In genomic region chr22:49869091-49869830, GRCh38 we compare ENCODE assay signal across 19 cellular contexts. TPM values are rescaled to one million over a fixed set of nuclear protein-coding genes. Genes with fewer than 3 reads are reported as not detected.
DNase-seq lines count a peak whose midpoint lies in the region; ATAC-seq, FAIRE-seq and TF ChIP-seq lines count a peak whose summit lies in the region.
"Had no signal": no experiment of that assay in that cellular context is flagged by ENCODE, and none has a peak within 500 bp of the region (broad histone marks: within the 10 kb centered on the region; RNA-seq: fewer than 3 reads in every experiment).

No MANE protein-coding gene starts in this region.

- no peak overlapping the region for H3K4me3 ChIP-seq in naive thymus-derived CD4-positive, alpha-beta T cell (ENCODE audit: low read length)
- H3K4me3 ChIP-seq: tibial nerve had no signal

- H3K4me1 Mint-ChIP-seq in CD4-positive, alpha-beta T cell (ENCODE audit: low read depth), result peaks cover 74% of the 10 kb centered on the region
- H3K4me1 Mint-ChIP-seq in activated T-helper 17 cell treated with anti-CD3 and anti-CD28 coated beads, Interleukin-2, amount 50 U/mL, for 72 hours, result peaks cover 54% of the 10 kb centered on the region
- peaks cover 41 to 72% (median 64%) of the 10 kb centered on the region in 7 donors for H3K4me1 Mint-ChIP-seq in naive thymus-derived CD4-positive, alpha-beta T cell
- H3K4me1 Mint-ChIP-seq: nephron had no signal

- ATAC-seq in CD4-positive, alpha-beta T cell (ENCODE audit: poor library complexity), result no peak
- no peak for ATAC-seq in activated T-helper 17 cell treated with anti-CD3 and anti-CD28 coated beads, Interleukin-2, amount 50 U/mL, for 72 hours (replicated peaks)
- ATAC-seq in naive thymus-derived CD4-positive, alpha-beta T cell, result no peak
- ATAC-seq in GM19351 (IDR thresholded peaks at IDR 0.05; ENCODE audit: unreplicated experiment), result no peak
- ATAC-seq in HG02970 (IDR thresholded peaks at IDR 0.05; ENCODE audit: low FRiP score, unreplicated experiment), result no peak
- ATAC-seq in HG02885 (IDR thresholded peaks at IDR 0.05; ENCODE audit: poor library complexity, unreplicated experiment), result no peak
- ATAC-seq: left colon had no signal

- H3K4me1 ChIP-seq in naive thymus-derived CD4-positive, alpha-beta T cell (ENCODE audit: control insufficient read depth in 2 of 2, insufficient read depth in 2 of 2, low read length in 2 of 2), result peaks cover 6 to 48% of the 10 kb centered on the region in 2 donors
- H3K4me1 ChIP-seq: tibial nerve had no signal

- H3K4me3 Mint-ChIP-seq in CD4-positive, alpha-beta T cell, result peak overlapping the region; percentile 9
- peak overlapping the region; percentile 77 for H3K4me3 Mint-ChIP-seq in activated T-helper 17 cell treated with anti-CD3 and anti-CD28 coated beads, Interleukin-2, amount 50 U/mL, for 72 hours
- H3K4me3 Mint-ChIP-seq in naive thymus-derived CD4-positive, alpha-beta T cell, result peak overlapping the region in 7 of 10 donors; percentile 7 to 51 (median 23)
- H3K4me3 Mint-ChIP-seq: H9, nephron had no signal

- DNase-seq in CD4-positive, alpha-beta T cell, result no peak
- no peak for DNase-seq in GM19239 (ENCODE audit: insufficient read length, low spot score)
- no peak for DNase-seq in naive thymus-derived CD4-positive, alpha-beta T cell
- no peak for DNase-seq in DMS 273 (lab: John Stamatoyannopoulos, UW; ENCODE audit: unreplicated experiment)
- DNase-seq: activated CD4-positive, alpha-beta T cell treated with anti-CD3 and anti-CD28 coated beads for 48 hours; H9; left colon; mesenchymal stem cell; NCI-H1417; NCI-H526 treated with DMSO at 0.1 percent for 48 hours; stimulated activated CD4-positive, alpha-beta T cell treated with anti-CD3 and anti-CD28 coated beads, Interleukin-1b, Interleukin-23, amount 100 ng/mL, for 48 hours; stimulated activated naive CD4-positive, alpha-beta T cell treated with Interleukin-2 at 50 U/mL for 16 hours had no signal

- peak; percentile 21 for FAIRE-seq in GM19239 (lab: Jason Lieb, UNC)

- peaks cover 16% of the 10 kb centered on the region for H3K9me3 ChIP-seq in CD4-positive, alpha-beta T cell (ENCODE audit: control insufficient read depth, low read length)
- peaks cover 0 to 18% (median 0%) of the 10 kb centered on the region in 3 experiments for H3K9me3 ChIP-seq in naive thymus-derived CD4-positive, alpha-beta T cell (ENCODE audit: control insufficient read depth in 2 of 3, low read length in 3 of 3)

- intact Hi-C loops in CD4-positive, alpha-beta T cell (cut with DNase I, micrococcal nuclease), result no loop called here
- intact Hi-C loops in naive thymus-derived CD4-positive, alpha-beta T cell (cut with micrococcal nuclease), result loop anchor here in 1 of 2 donors (10.0 kb wide), 1 partner anchor 106 kb away; no protein-coding TSS in a partner anchor

- TF ChIP-seq CTCF in CD4-positive, alpha-beta T cell (IDR thresholded peaks at IDR 0.05), result no peak

- H3K27ac Mint-ChIP-seq in CD4-positive, alpha-beta T cell, result no peak overlapping the region
- H3K27ac Mint-ChIP-seq in activated T-helper 17 cell treated with anti-CD3 and anti-CD28 coated beads, Interleukin-2, amount 50 U/mL, for 72 hours, result peak overlapping the region; percentile 82
- peak overlapping the region in 7 of 9 donors; percentile 1 to 81 (median 73) for H3K27ac Mint-ChIP-seq in naive thymus-derived CD4-positive, alpha-beta T cell
- H3K27ac Mint-ChIP-seq: H9, nephron had no signal

- POLR2A ChIA-PET in CD4-positive, alpha-beta T cell (lab: Charles Lee), result interaction anchor here (2.4 kb wide), 1 partner anchor 14 kb away, joined by 12 read pairs; no protein-coding TSS in a partner anchor
- POLR2A ChIA-PET in naive thymus-derived CD4-positive, alpha-beta T cell (lab: Charles Lee), result interaction anchor here (0.6 to 0.9 kb wide), 2 partner anchors 11 to 341 kb away, joined by 3 read pairs; no protein-coding TSS in a partner anchor

- H3K36me3 Mint-ChIP-seq in CD4-positive, alpha-beta T cell (ENCODE audit: low read depth), result peaks cover 69% of the 10 kb centered on the region
- peaks cover 52% of the 10 kb centered on the region for H3K36me3 Mint-ChIP-seq in activated T-helper 17 cell treated with anti-CD3 and anti-CD28 coated beads, Interleukin-2, amount 50 U/mL, for 72 hours (ENCODE audit: low read depth)
- H3K36me3 Mint-ChIP-seq in naive thymus-derived CD4-positive, alpha-beta T cell, result peaks cover 16 to 72% (median 60%) of the 10 kb centered on the region in 5 donors

- H3K27me3 Mint-ChIP-seq in CD4-positive, alpha-beta T cell, result no peaks in the 10 kb centered on the region
- H3K27me3 Mint-ChIP-seq in activated T-helper 17 cell treated with anti-CD3 and anti-CD28 coated beads, Interleukin-2, amount 50 U/mL, for 72 hours, result no peaks in the 10 kb centered on the region
- H3K27me3 Mint-ChIP-seq in naive thymus-derived CD4-positive, alpha-beta T cell, result no peaks in the 10 kb centered on the region

- no peaks in the 10 kb centered on the region for H3K27me3 ChIP-seq in CD4-positive, alpha-beta T cell (ENCODE audit: control insufficient read depth, insufficient read depth, low read length)
- H3K27me3 ChIP-seq in naive thymus-derived CD4-positive, alpha-beta T cell (ENCODE audit: control insufficient read depth in 2 of 2, insufficient read depth in 2 of 2, low read length in 2 of 2), result no peaks in the 10 kb centered on the region
- H3K27me3 ChIP-seq: tibial nerve had no signal

- H3K9me3 Mint-ChIP-seq in CD4-positive, alpha-beta T cell, result peaks cover 5% of the 10 kb centered on the region
- no peaks in the 10 kb centered on the region for H3K9me3 Mint-ChIP-seq in activated T-helper 17 cell treated with anti-CD3 and anti-CD28 coated beads, Interleukin-2, amount 50 U/mL, for 72 hours
- H3K9me3 Mint-ChIP-seq in naive thymus-derived CD4-positive, alpha-beta T cell, result peaks cover 0 to 54% (median 26%) of the 10 kb centered on the region in 11 donors

- H3K27ac ChIP-seq in CD4-positive, alpha-beta T cell (ENCODE audit: low read depth, low read length), result no peak overlapping the region
- H3K27ac ChIP-seq in naive thymus-derived CD4-positive, alpha-beta T cell (ENCODE audit: low read depth, low read length), result no peak overlapping the region
- H3K27ac ChIP-seq: RWPE1, tibial nerve had no signal

- CTCF ChIA-PET in CD4-positive, alpha-beta T cell (lab: Charles Lee), result interaction anchor here (0.8 kb wide), 1 partner anchor 15 kb away, joined by 4 read pairs; no protein-coding TSS in a partner anchor
- CTCF ChIA-PET in naive thymus-derived CD4-positive, alpha-beta T cell (lab: Charles Lee), result no interaction called here

- no peaks in the 10 kb centered on the region for H3K36me3 ChIP-seq in naive thymus-derived CD4-positive, alpha-beta T cell (ENCODE audit: control insufficient read depth in 2 of 3, insufficient read depth in 3 of 3, low read length in 3 of 3)

RNA-seq across cellular contexts. Expression of gene ZBED4, which starts 15.6 kb away (rescaled TPM):
- total RNA-seq in CD4-positive, alpha-beta T cell, result 10 to 100 TPM; 14.8 to 15.0 TPM
- total RNA-seq in activated T-helper 17 cell treated with anti-CD3 and anti-CD28 coated beads, Interleukin-2, amount 50 U/mL, for 72 hours, result 10 to 100 TPM; 27.1 to 28.5 TPM
- 10 to 100 TPM; 13.6 to 20.1 (median 17.1) TPM for total RNA-seq in naive thymus-derived CD4-positive, alpha-beta T cell
- polyA plus RNA-seq in naive thymus-derived CD4-positive, alpha-beta T cell, result 10 to 100 TPM in 1 of 2 donors, 1 to 10 TPM in 1; 6.0 to 10.6 TPM

RNA-seq across cellular contexts. Expression of gene BRD1, which starts 41.6 kb away (rescaled TPM):
- 100 to 1,000 TPM; 129 to 130 TPM for total RNA-seq in CD4-positive, alpha-beta T cell
- total RNA-seq in activated T-helper 17 cell treated with anti-CD3 and anti-CD28 coated beads, Interleukin-2, amount 50 U/mL, for 72 hours, result 10 to 100 TPM; 43.4 to 43.8 TPM
- total RNA-seq in naive thymus-derived CD4-positive, alpha-beta T cell, result 100 to 1,000 TPM in 2 of 5 experiments, 10 to 100 TPM in 3; 50.0 to 130 (median 87.7) TPM
- polyA plus RNA-seq in naive thymus-derived CD4-positive, alpha-beta T cell, result 1 to 10 TPM; 2.8 to 3.4 TPM

RNA-seq across cellular contexts. Expression of gene ALG12, which starts 49.0 kb away (rescaled TPM):
- total RNA-seq in CD4-positive, alpha-beta T cell, result 10 to 100 TPM; 13.5 to 14.6 TPM
- 10 to 100 TPM; 19.5 to 21.9 TPM for total RNA-seq in activated T-helper 17 cell treated with anti-CD3 and anti-CD28 coated beads, Interleukin-2, amount 50 U/mL, for 72 hours
- 10 to 100 TPM; 16.2 to 22.4 (median 19.5) TPM for total RNA-seq in naive thymus-derived CD4-positive, alpha-beta T cell
- 10 to 100 TPM; 10.4 to 21.2 TPM for polyA plus RNA-seq in naive thymus-derived CD4-positive, alpha-beta T cell

RNA-seq across cellular contexts. Expression of gene CRELD2, which starts 49.2 kb away (rescaled TPM):
- 10 to 100 TPM; 21.2 to 23.3 TPM for total RNA-seq in CD4-positive, alpha-beta T cell
- total RNA-seq in activated T-helper 17 cell treated with anti-CD3 and anti-CD28 coated beads, Interleukin-2, amount 50 U/mL, for 72 hours, result 10 to 100 TPM; 22.7 to 38.6 TPM
- 10 to 100 TPM; 19.7 to 80.9 (median 28.5) TPM for total RNA-seq in naive thymus-derived CD4-positive, alpha-beta T cell
- 10 to 100 TPM; 37.3 to 39.1 TPM for polyA plus RNA-seq in naive thymus-derived CD4-positive, alpha-beta T cell

Comparison
In these comparisons a context has a peak if more than half of its experiments do, and no peak if none do; other contexts are left out.
1. H3K4me3 Mint-ChIP-seq: peak in every context shown above with its lines; median percentile 77 in activated T-helper 17 cell treated with anti-CD3 and anti-CD28 coated beads, Interleukin-2, amount 50 U/mL, for 72 hours; 23 in naive thymus-derived CD4-positive, alpha-beta T cell; 9 in CD4-positive, alpha-beta T cell.